Comparison of ENCODE assay signal across 31 cellular contexts in genomic region chr20:33744181-33744580, GRCh38.
"Had no signal": no experiment of that assay in that cellular context is flagged by ENCODE, and none has a peak within 500 bp of the region (broad histone marks: within the 10 kb centered on the region; RNA-seq: fewer than 3 reads in every experiment).

No MANE protein-coding gene starts in this region.

- H3K4me3 Mint-ChIP-seq: activated CD4-positive, alpha-beta memory T cell treated with anti-CD3 and anti-CD28 coated beads for 36 hours; activated CD4-positive, alpha-beta T cell treated with anti-CD3 and anti-CD28 coated beads for 36 hours; activated CD4-positive, alpha-beta T cell treated with anti-CD3 and anti-CD28 coated beads, Interleukin-2, amount 10 ng/mL, durations not matched to agents 24 days and 14 days; activated CD8-positive, alpha-beta memory T cell treated with anti-CD3 and anti-CD28 coated beads, Interleukin-2, amount 10 ng/mL, durations not matched to agents 7 days and 5 days; activated CD8-positive, alpha-beta T cell treated with anti-CD3 and anti-CD28 coated beads, Interleukin-2, amount 10 ng/mL, durations not matched to agents 7 days and 5 days; activated naive CD4-positive, alpha-beta T cell treated with anti-CD3 and anti-CD28 coated beads, Interleukin-2, amount 10 ng/mL, durations not matched to agents 7 days and 5 days; activated naive CD8-positive, alpha-beta T cell; activated T-helper 1 cell treated with anti-CD3 and anti-CD28 coated beads, Interleukin-12 subunit alpha, Interleukin-12 subunit beta, Interleukin-2, Interleukin-4 antibody, amounts not matched to agents 30 ng/mL and 10 ng/mL and 1 ng/mL, durations not matched to agents 14 hours and 24 hours and 36 hours; T-helper 17 cell; T-helper 2 cell treated with Interferon-gamma antibody and Interleukin-4, amounts not matched to agents 5 μg/mL and 100 μg/mL, for 36 hours had no signal

- DNase-seq: activated CD4-positive, alpha-beta memory T cell treated with anti-CD3 and anti-CD28 coated beads for 36 hours; activated CD4-positive, alpha-beta T cell treated with anti-CD3 and anti-CD28 coated beads for 36 hours; activated CD4-positive, alpha-beta T cell treated with anti-CD3 and anti-CD28 coated beads, Interleukin-2, amount 10 ng/mL, durations not matched to agents 24 days and 14 days; activated CD4-positive, CD25-positive, alpha-beta regulatory T cell; activated CD4-positive, CD25-positive, alpha-beta regulatory T cell treated with anti-CD3 and anti-CD28 coated beads, Interleukin-2, amount 50 U/mL, for 72 hours; activated CD8-positive, alpha-beta memory T cell treated with anti-CD3 and anti-CD28 coated beads, Interleukin-2, amount 10 ng/mL, durations not matched to agents 7 days and 5 days; activated CD8-positive, alpha-beta memory T cell treated with anti-CD3 and anti-CD28 coated beads, Interleukin-2, amount 50 U/mL, for 4 hours; activated CD8-positive, alpha-beta T cell treated with anti-CD3 and anti-CD28 coated beads, Interleukin-2, amount 10 ng/mL, durations not matched to agents 7 days and 5 days; activated effector memory CD4-positive, alpha-beta T cell treated with anti-CD3 and anti-CD28 coated beads, Interleukin-2, amount 50 U/mL, for 16 hours; activated naive CD4-positive, alpha-beta T cell treated with anti-CD3 and anti-CD28 coated beads, Interleukin-2, amount 10 ng/mL, durations not matched to agents 7 days and 5 days; activated T-cell treated with anti-CD3 and anti-CD28 coated beads, Interleukin-2, amount 50 U/mL, for 1 hour; activated T-cell treated with anti-CD3 and anti-CD28 coated beads, Interleukin-2, amount 50 U/mL, for 48 hours; amniotic stem cell; anterior cingulate cortex; brain microvascular endothelial cell; caudate nucleus; cerebellar nuclear complex; effector CD8-positive, alpha-beta T cell; esophagus squamous epithelium; foreskin melanocyte; heart right ventricle; T-helper 1 cell; T-helper 17 cell; T1000 had no signal

- H3K4me3 ChIP-seq: colonic mucosa, esophagus squamous epithelium, gastroesophageal sphincter, heart right ventricle had no signal

- H3K4me1 ChIP-seq: colonic mucosa, gastroesophageal sphincter, heart right ventricle had no signal

- H3K36me3 ChIP-seq: brain microvascular endothelial cell, colonic mucosa had no signal

- H3K27me3 Mint-ChIP-seq: activated CD4-positive, alpha-beta memory T cell treated with anti-CD3 and anti-CD28 coated beads for 36 hours; activated CD4-positive, alpha-beta T cell treated with anti-CD3 and anti-CD28 coated beads for 36 hours; activated CD4-positive, alpha-beta T cell treated with anti-CD3 and anti-CD28 coated beads, Interleukin-2, amount 10 ng/mL, durations not matched to agents 24 days and 14 days; activated CD8-positive, alpha-beta memory T cell treated with anti-CD3 and anti-CD28 coated beads, Interleukin-2, amount 10 ng/mL, durations not matched to agents 7 days and 5 days; activated naive CD4-positive, alpha-beta T cell treated with anti-CD3 and anti-CD28 coated beads, Interleukin-2, amount 10 ng/mL, durations not matched to agents 7 days and 5 days; activated naive CD8-positive, alpha-beta T cell; T-helper 17 cell had no signal

- ATAC-seq: activated CD4-positive, alpha-beta T cell treated with anti-CD3 and anti-CD28 coated beads for 36 hours; activated CD8-positive, alpha-beta memory T cell treated with anti-CD3 and anti-CD28 coated beads, Interleukin-2, amount 10 ng/mL, durations not matched to agents 7 days and 5 days; activated CD8-positive, alpha-beta T cell treated with anti-CD3 and anti-CD28 coated beads, Interleukin-2, amount 10 ng/mL, durations not matched to agents 7 days and 5 days; gastroesophageal sphincter; heart right ventricle; T-helper 17 cell had no signal

- H3K4me1 Mint-ChIP-seq: activated CD4-positive, alpha-beta T cell treated with anti-CD3 and anti-CD28 coated beads for 36 hours had no signal

- H3K9me3 Mint-ChIP-seq: activated CD4-positive, alpha-beta memory T cell treated with anti-CD3 and anti-CD28 coated beads for 36 hours; activated CD4-positive, alpha-beta T cell treated with anti-CD3 and anti-CD28 coated beads, Interleukin-2, amount 10 ng/mL, durations not matched to agents 24 days and 14 days; activated naive CD4-positive, alpha-beta T cell treated with anti-CD3 and anti-CD28 coated beads, Interleukin-2, amount 10 ng/mL, durations not matched to agents 7 days and 5 days; activated T-helper 1 cell treated with anti-CD3 and anti-CD28 coated beads, Interleukin-12 subunit alpha, Interleukin-12 subunit beta, Interleukin-2, Interleukin-4 antibody, amounts not matched to agents 30 ng/mL and 10 ng/mL and 1 ng/mL, durations not matched to agents 14 hours and 24 hours and 36 hours; activated T-helper 2 cell treated with anti-CD3 and anti-CD28 coated beads, Interferon-gamma antibody, Interleukin-2, Interleukin-4, amounts not matched to agents 10 μg/mL and 5 μg/mL and 100 μg/mL, durations not matched to agents 14 hours and 24 hours and 36 hours; T-helper 2 cell treated with Interferon-gamma antibody and Interleukin-4, amounts not matched to agents 5 μg/mL and 100 μg/mL, for 36 hours had no signal

- H3K27ac Mint-ChIP-seq: activated CD4-positive, alpha-beta memory T cell treated with anti-CD3 and anti-CD28 coated beads for 36 hours; activated CD4-positive, alpha-beta T cell treated with anti-CD3 and anti-CD28 coated beads for 36 hours; activated CD4-positive, alpha-beta T cell treated with anti-CD3 and anti-CD28 coated beads, Interleukin-2, amount 10 ng/mL, durations not matched to agents 24 days and 14 days; activated CD8-positive, alpha-beta memory T cell treated with anti-CD3 and anti-CD28 coated beads, Interleukin-2, amount 10 ng/mL, durations not matched to agents 7 days and 5 days; activated CD8-positive, alpha-beta T cell treated with anti-CD3 and anti-CD28 coated beads, Interleukin-2, amount 10 ng/mL, durations not matched to agents 7 days and 5 days; activated naive CD4-positive, alpha-beta T cell treated with anti-CD3 and anti-CD28 coated beads, Interleukin-2, amount 10 ng/mL, durations not matched to agents 7 days and 5 days; activated naive CD8-positive, alpha-beta T cell; activated T-helper 1 cell treated with anti-CD3 and anti-CD28 coated beads, Interleukin-12 subunit alpha, Interleukin-12 subunit beta, Interleukin-2, Interleukin-4 antibody, amounts not matched to agents 30 ng/mL and 10 ng/mL and 1 ng/mL, durations not matched to agents 14 hours and 24 hours and 36 hours; activated T-helper 2 cell treated with anti-CD3 and anti-CD28 coated beads, Interferon-gamma antibody, Interleukin-2, Interleukin-4, amounts not matched to agents 10 μg/mL and 5 μg/mL and 100 μg/mL, durations not matched to agents 14 hours and 24 hours and 36 hours; T-helper 17 cell; T-helper 2 cell treated with Interferon-gamma antibody and Interleukin-4, amounts not matched to agents 5 μg/mL and 100 μg/mL, for 36 hours had no signal

- H3K27me3 ChIP-seq: brain microvascular endothelial cell, colonic mucosa, esophagus squamous epithelium, gastroesophageal sphincter, heart right ventricle had no signal

- H3K9me3 ChIP-seq: colonic mucosa, esophagus squamous epithelium, gastroesophageal sphincter, heart right ventricle had no signal

- H3K27ac ChIP-seq: brain microvascular endothelial cell, epithelial cell of prostate, esophagus squamous epithelium, gastroesophageal sphincter, heart right ventricle had no signal
